17 cellular contexts compared by ENCODE assay signal in the genomic region with DNA sequence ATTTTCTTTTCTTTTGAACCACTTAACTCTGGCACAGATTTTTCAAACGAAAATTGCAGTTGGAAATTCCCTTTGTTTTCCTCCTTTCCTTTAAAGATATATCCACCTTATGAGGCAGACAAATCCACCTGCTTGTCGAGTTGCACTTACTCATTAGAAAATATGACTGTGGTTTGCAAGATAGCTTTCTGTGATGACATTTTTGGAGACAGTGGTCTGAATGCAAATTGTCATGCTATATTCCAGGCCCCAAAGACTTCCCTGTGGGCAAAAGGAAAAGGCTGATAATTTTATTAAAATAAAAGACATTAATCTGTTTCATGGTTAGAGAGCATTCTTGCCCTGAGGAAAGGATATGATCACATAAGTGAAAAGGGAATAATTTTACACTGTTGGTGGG.
"Had no signal": no experiment of that assay in that cellular context is flagged by ENCODE, and none has a peak within 500 bp of the region (broad histone marks: within the 10 kb centered on the region; RNA-seq: fewer than 3 reads in every experiment).

No MANE protein-coding gene starts in this region.

- H3K27me3 ChIP-seq: neural progenitor cell, stomach, thyroid gland had no signal

- H3K9me3 ChIP-seq: stomach, thyroid gland had no signal

- DNase-seq: cortex of kidney; naive thymus-derived CD4-positive, alpha-beta T cell; stimulated activated CD4-positive, alpha-beta T cell treated with anti-CD3 and anti-CD28 coated beads, Interleukin-2, amount 100 ng/mL, for 24 hours; stimulated activated CD4-positive, alpha-beta T cell treated with anti-CD3 and anti-CD28 coated beads, Interleukin-4, amount 100 ng/mL, for 24 hours; stimulated activated naive CD4-positive, alpha-beta T cell treated with Interleukin-2 at 50 U/mL for 16 hours; stomach; thyroid gland had no signal

- H3K4me3 Mint-ChIP-seq: memory B cell; naive thymus-derived CD4-positive, alpha-beta T cell; nephron; neural progenitor cell; stimulated activated effector memory CD8-positive, alpha-beta T cell treated with anti-CD3 and anti-CD28 coated beads, Interleukin-12 subunit alpha, Interleukin-12 subunit beta, amount 100 ng/mL, for 72 hours; type B pancreatic cell had no signal

- H3K36me3 ChIP-seq: neural progenitor cell, stomach, thyroid gland had no signal

- H3K9me3 Mint-ChIP-seq: memory B cell; nephron; neural progenitor cell; stimulated activated effector memory CD8-positive, alpha-beta T cell treated with anti-CD3 and anti-CD28 coated beads, Interleukin-12 subunit alpha, Interleukin-12 subunit beta, amount 100 ng/mL, for 72 hours had no signal

- H3K4me1 ChIP-seq: neural progenitor cell, parathyroid adenoma had no signal

- H3K27me3 Mint-ChIP-seq: memory B cell, progenitor cell of endocrine pancreas, type B pancreatic cell had no signal

- H3K79me2 ChIP-seq: parathyroid adenoma had no signal

- H3K9ac ChIP-seq: neural progenitor cell, parathyroid adenoma had no signal

- H3K4me1 Mint-ChIP-seq: nephron had no signal

- H3K4me3 ChIP-seq: lung, neural progenitor cell, stomach, thyroid gland had no signal

- H2AFZ ChIP-seq: neural progenitor cell, parathyroid adenoma had no signal

- H3K4me2 ChIP-seq: neural progenitor cell had no signal

- ATAC-seq: left lobe of liver; naive thymus-derived CD4-positive, alpha-beta T cell; sciatic nerve; stimulated activated effector memory CD8-positive, alpha-beta T cell treated with anti-CD3 and anti-CD28 coated beads, Interleukin-12 subunit alpha, Interleukin-12 subunit beta, amount 100 ng/mL, for 72 hours had no signal

- H3K36me3 Mint-ChIP-seq: memory B cell, neural progenitor cell, type B pancreatic cell had no signal

- H3K27ac Mint-ChIP-seq: memory B cell; naive thymus-derived CD4-positive, alpha-beta T cell; nephron; neural progenitor cell; progenitor cell of endocrine pancreas; stimulated activated effector memory CD8-positive, alpha-beta T cell treated with anti-CD3 and anti-CD28 coated beads, Interleukin-12 subunit alpha, Interleukin-12 subunit beta, amount 100 ng/mL, for 72 hours; type B pancreatic cell had no signal

- H3K27ac ChIP-seq: neural progenitor cell, parathyroid adenoma, stomach, thyroid gland had no signal
